ENCODE assay signal across 32 cellular contexts in the genomic region with DNA sequence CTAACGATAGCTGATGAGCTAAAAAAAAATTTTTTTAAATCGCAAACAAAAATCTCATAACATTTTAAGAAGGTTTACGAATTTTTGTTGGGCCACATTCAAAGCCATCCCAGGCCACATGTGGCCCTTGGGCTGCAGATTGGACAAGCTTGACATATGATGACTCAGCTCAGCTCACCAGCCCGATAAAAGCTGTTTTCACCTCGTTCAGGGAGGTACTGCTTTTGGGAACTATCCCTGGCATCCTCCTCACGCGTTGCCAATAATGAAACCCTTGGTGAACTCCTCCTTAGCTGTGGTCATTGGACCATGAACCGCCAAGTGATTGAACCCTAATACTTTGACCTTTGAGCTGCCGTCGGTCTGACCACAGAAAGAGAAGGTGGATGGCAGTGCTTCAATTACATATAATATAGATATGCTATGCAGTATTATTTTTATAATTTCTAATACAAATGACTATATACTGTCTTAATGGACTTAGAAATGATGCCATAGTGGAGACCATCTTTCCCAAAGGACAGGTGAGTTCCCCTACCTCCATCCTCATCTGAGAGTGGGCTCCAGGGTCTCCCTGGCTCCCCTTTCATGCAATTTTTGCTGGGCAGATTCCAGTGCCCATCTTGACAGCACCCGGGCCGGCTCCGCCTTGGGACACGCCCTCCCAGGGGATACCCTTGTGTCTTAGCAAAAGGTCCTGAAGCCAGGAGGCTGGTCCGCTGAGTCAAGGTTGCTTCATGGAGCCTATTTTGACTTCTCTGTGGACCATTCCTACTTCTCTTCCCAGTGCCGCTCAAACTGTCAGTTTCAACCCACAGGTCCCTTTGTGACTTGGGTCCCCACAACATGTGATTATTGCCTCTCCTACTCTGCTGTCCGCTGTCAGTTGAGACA.
"Had no signal": no experiment of that assay in that cellular context is flagged by ENCODE, and none has a peak within 500 bp of the region (broad histone marks: within the 10 kb centered on the region; RNA-seq: fewer than 3 reads in every experiment).

No MANE protein-coding gene starts in this region.

- H3K36me3 Mint-ChIP-seq: activated naive CD8-positive, alpha-beta T cell had no signal

- ATAC-seq: activated CD4-positive, CD25-positive, alpha-beta regulatory T cell treated with anti-CD3 and anti-CD28 coated beads, Interleukin-2, amount 50 U/mL, for 24 hours; activated CD8-positive, alpha-beta T cell treated with anti-CD3 and anti-CD28 coated beads for 36 hours; activated T-cell treated with anti-CD3 and anti-CD28 coated beads, Interleukin-2, amount 50 U/mL, for 4 hours; activated T-helper 17 cell treated with anti-CD3 and anti-CD28 coated beads, Interleukin-2, amount 50 U/mL, for 72 hours; effector memory CD8-positive, alpha-beta T cell; gastroesophageal sphincter; T-helper 17 cell had no signal

- H3K27me3 ChIP-seq: brain microvascular endothelial cell, esophagus squamous epithelium, gastroesophageal sphincter had no signal

- H3K9me3 ChIP-seq: esophagus squamous epithelium, gastroesophageal sphincter had no signal

- H3K27ac ChIP-seq: brain microvascular endothelial cell, coronary artery, esophagus squamous epithelium, gastroesophageal sphincter, WERI-Rb-1 had no signal

- H3K4me3 Mint-ChIP-seq: activated B cell treated with CpG ODN at 0.5 μM for 24 hours; activated CD8-positive, alpha-beta T cell treated with anti-CD3 and anti-CD28 coated beads for 36 hours; activated naive CD8-positive, alpha-beta T cell; activated T-cell treated with anti-CD3 and anti-CD28 coated beads, Interleukin-2, amount 50 U/mL, for 4 hours; activated T-helper 17 cell treated with anti-CD3 and anti-CD28 coated beads, Interleukin-2, amount 50 U/mL, for 72 hours; central memory CD8-positive, alpha-beta T cell; effector memory CD8-positive, alpha-beta T cell; T-helper 17 cell; T-helper 2 cell treated with Interferon-gamma antibody and Interleukin-4, amounts not matched to agents 5 μg/mL and 100 μg/mL, for 36 hours had no signal

- FAIRE-seq: astrocyte had no signal

- H3K9me3 Mint-ChIP-seq: activated CD8-positive, alpha-beta T cell treated with anti-CD3 and anti-CD28 coated beads for 36 hours; activated T-cell treated with anti-CD3 and anti-CD28 coated beads, Interleukin-2, amount 50 U/mL, for 4 hours; activated T-helper 17 cell treated with anti-CD3 and anti-CD28 coated beads, Interleukin-2, amount 50 U/mL, for 72 hours; T-helper 2 cell treated with Interferon-gamma antibody and Interleukin-4, amounts not matched to agents 5 μg/mL and 100 μg/mL, for 36 hours had no signal

- H3K4me1 Mint-ChIP-seq: activated B cell treated with CpG ODN at 0.5 μM for 24 hours; activated T-helper 17 cell treated with anti-CD3 and anti-CD28 coated beads, Interleukin-2, amount 50 U/mL, for 72 hours; central memory CD8-positive, alpha-beta T cell; T-helper 17 cell had no signal

- H3K4me3 ChIP-seq: coronary artery, esophagus squamous epithelium, gastroesophageal sphincter had no signal

- H3K27me3 Mint-ChIP-seq: activated B cell treated with CpG ODN at 0.5 μM for 24 hours; activated CD8-positive, alpha-beta T cell treated with anti-CD3 and anti-CD28 coated beads for 36 hours; activated naive CD8-positive, alpha-beta T cell; central memory CD8-positive, alpha-beta T cell; effector memory CD8-positive, alpha-beta T cell had no signal

- DNase-seq: activated B cell treated with CpG ODN at 0.5 μM for 24 hours; activated CD4-positive, alpha-beta T cell treated with anti-CD3 and anti-CD28 coated beads for 48 hours; activated CD4-positive, alpha-beta T cell treated with anti-CD3 and anti-CD28 coated beads, Interleukin-2, amount 50 U/mL, for 1 hour; activated CD4-positive, alpha-beta T cell treated with anti-CD3 and anti-CD28 coated beads, Interleukin-2, amount 50 U/mL, for 48 hours; activated CD8-positive, alpha-beta memory T cell treated with anti-CD3 and anti-CD28 coated beads for 24 hours; activated CD8-positive, alpha-beta T cell treated with anti-CD3 and anti-CD28 coated beads for 36 hours; activated effector memory CD4-positive, alpha-beta T cell treated with Interleukin-2 at 50 U/mL for 16 hours; activated gamma-delta T cell treated with Interleukin-2 at 50 U/mL for 16 hours; activated naive CD4-positive, alpha-beta T cell treated with anti-CD3 and anti-CD28 coated beads, Interleukin-2, amount 50 U/mL, for 16 hours; activated naive CD4-positive, alpha-beta T cell treated with Interleukin-2 at 50 U/mL for 16 hours; activated T-cell treated with anti-CD3 and anti-CD28 coated beads, Interleukin-2, amount 50 U/mL, for 4 hours; amniotic stem cell; anterior cingulate cortex; brain microvascular endothelial cell; dermis blood vessel endothelial cell; effector CD4-positive, alpha-beta T cell; effector memory CD8-positive, alpha-beta T cell; erythroblast; esophagus squamous epithelium; foreskin melanocyte; T-helper 1 cell; T-helper 17 cell; T1000; WERI-Rb-1 had no signal

- H3K36me3 ChIP-seq: brain microvascular endothelial cell, WERI-Rb-1 had no signal

- H3K27ac Mint-ChIP-seq: activated B cell treated with CpG ODN at 0.5 μM for 24 hours; activated CD8-positive, alpha-beta T cell treated with anti-CD3 and anti-CD28 coated beads for 36 hours; activated naive CD8-positive, alpha-beta T cell; activated T-helper 17 cell treated with anti-CD3 and anti-CD28 coated beads, Interleukin-2, amount 50 U/mL, for 72 hours; effector memory CD8-positive, alpha-beta T cell; T-helper 17 cell; T-helper 2 cell treated with Interferon-gamma antibody and Interleukin-4, amounts not matched to agents 5 μg/mL and 100 μg/mL, for 36 hours had no signal
